Comparison of ENCODE assay signal across 12 cellular contexts in genomic region chr12:12503384-12504078, GRCh38. TPM values are rescaled to one million over a fixed set of nuclear protein-coding genes. Genes with fewer than 3 reads are reported as not detected.
A peak's percentile ranks its signal among the peaks of the same experiment; 100 is the strongest.
DNase-seq lines count a peak whose midpoint lies in the region; ATAC-seq, FAIRE-seq and TF ChIP-seq lines count a peak whose summit lies in the region.
"Had no signal": no experiment of that assay in that cellular context is flagged by ENCODE, and none has a peak within 500 bp of the region (broad histone marks: within the 10 kb centered on the region; RNA-seq: fewer than 3 reads in every experiment).

No MANE protein-coding gene starts in this region.

- FAIRE-seq in HepG2 (lab: Jason Lieb, UNC) = no peak
- FAIRE-seq: TTC549 had no signal

- BruUV-seq in HepG2 (replicated peaks; lab: Mats Ljungman, UMichigan) = no TSS peak

- TF ChIP-seq EP300 in HepG2 (IDR thresholded peaks at IDR 0.05; ENCODE audit: low read depth in 2 of 2, low read length in 2 of 2) = no peak
- no peak for TF ChIP-seq EP300 in HepG2 (CRISPR knock-in tag; IDR thresholded peaks at IDR 0.05; ENCODE audit: borderline replicate concordance)

- H3K4me1 Mint-ChIP-seq in activated T-helper 2 cell treated with anti-CD3 and anti-CD28 coated beads, Interferon-gamma antibody, Interleukin-2, Interleukin-4, amounts not matched to agents 10 μg/mL and 5 μg/mL and 100 μg/mL, durations not matched to agents 14 hours and 24 hours and 36 hours (ENCODE audit: low read depth) = peaks cover 66% of the 10 kb centered on the region

- H3K9ac ChIP-seq in OCI-LY3 (ENCODE audit: low read length) (no peak overlapping the region), HepG2 (ENCODE audit: insufficient read depth, low read depth, low read length) (no peak overlapping the region)

- no peaks in the 10 kb centered on the region for H3K9me3 Mint-ChIP-seq in activated T-helper 2 cell treated with anti-CD3 and anti-CD28 coated beads, Interferon-gamma antibody, Interleukin-2, Interleukin-4, amounts not matched to agents 10 μg/mL and 5 μg/mL and 100 μg/mL, durations not matched to agents 14 hours and 24 hours and 36 hours

- H3K27ac Mint-ChIP-seq in activated T-helper 2 cell treated with anti-CD3 and anti-CD28 coated beads, Interferon-gamma antibody, Interleukin-2, Interleukin-4, amounts not matched to agents 10 μg/mL and 5 μg/mL and 100 μg/mL, durations not matched to agents 14 hours and 24 hours and 36 hours = peak overlapping the region; percentile 93

- no peak for TF ChIP-seq RAD21 in HepG2 (CRISPR knock-in tag; IDR thresholded peaks at IDR 0.05)

- no peaks in the 10 kb centered on the region for H3K27me3 Mint-ChIP-seq in activated T-helper 2 cell treated with anti-CD3 and anti-CD28 coated beads, Interferon-gamma antibody, Interleukin-2, Interleukin-4, amounts not matched to agents 10 μg/mL and 5 μg/mL and 100 μg/mL, durations not matched to agents 14 hours and 24 hours and 36 hours (ENCODE audit: low read depth)

- no peaks in the 10 kb centered on the region for H3K9me3 ChIP-seq in OCI-LY3 (ENCODE audit: insufficient read depth, low read length)
- no peaks in the 10 kb centered on the region for H3K9me3 ChIP-seq in HepG2 (ENCODE audit: low read length)
- H3K9me3 ChIP-seq: neutrophil had no signal

- intact Hi-C loops in activated T-helper 2 cell treated with anti-CD3 and anti-CD28 coated beads, Interferon-gamma antibody, Interleukin-2, Interleukin-4, amounts not matched to agents 10 μg/mL and 5 μg/mL and 100 μg/mL, durations not matched to agents 14 hours and 24 hours and 36 hours (cut with micrococcal nuclease) = no loop called here
- intact Hi-C loops in HepG2 (cut with micrococcal nuclease; ENCODE audit: unreplicated experiment) = no loop called here

- H2AFZ ChIP-seq in OCI-LY3 (ENCODE audit: low read depth, low read length) (no peak overlapping the region), HepG2 (ENCODE audit: low read length) (no peak overlapping the region)

- no peaks in the 10 kb centered on the region for H3K79me2 ChIP-seq in OCI-LY3 (ENCODE audit: low read length)
- H3K79me2 ChIP-seq in HepG2 (ENCODE audit: insufficient read depth, low read length) = peaks cover 74% of the 10 kb centered on the region

- peak overlapping the region; percentile 45 for H3K4me2 ChIP-seq in OCI-LY3 (ENCODE audit: low read length)
- H3K4me2 ChIP-seq in HepG2 (ENCODE audit: low read depth, low read length) = no peak overlapping the region

- H3K4me3 ChIP-seq in OCI-LY3 (ENCODE audit: low read length) = peak overlapping the region; percentile 13
- H3K4me3 ChIP-seq in HepG2 (replicated peaks in 1 of 3; ENCODE audit: insufficient read depth in 1 of 3, low read depth in 2 of 3, low read length in 3 of 3) = no peak overlapping the region

- no peak overlapping the region for H3K4me3 Mint-ChIP-seq in activated T-helper 2 cell treated with anti-CD3 and anti-CD28 coated beads, Interferon-gamma antibody, Interleukin-2, Interleukin-4, amounts not matched to agents 10 μg/mL and 5 μg/mL and 100 μg/mL, durations not matched to agents 14 hours and 24 hours and 36 hours (ENCODE audit: low read depth)

- WGBS in HepG2 (ENCODE audit: low lambda C conversion rate) = 93% methylated on average over 9 of the region's 9 CpGs

- no peak for TF ChIP-seq POLR2A in HepG2 (IDR thresholded peaks at IDR 0.05; ENCODE audit: insufficient read depth in 1 of 2, low read depth in 2 of 2, low read length in 2 of 2)

- H3K4me1 ChIP-seq in OCI-LY3 (ENCODE audit: low read length) = peaks cover 40% of the 10 kb centered on the region
- peaks cover 46% of the 10 kb centered on the region for H3K4me1 ChIP-seq in HepG2 (ENCODE audit: insufficient read depth, low read length)

- peaks cover 64% of the 10 kb centered on the region for H3K36me3 Mint-ChIP-seq in activated T-helper 2 cell treated with anti-CD3 and anti-CD28 coated beads, Interferon-gamma antibody, Interleukin-2, Interleukin-4, amounts not matched to agents 10 μg/mL and 5 μg/mL and 100 μg/mL, durations not matched to agents 14 hours and 24 hours and 36 hours (ENCODE audit: low read depth)

- ATAC-seq in HepG2 = no peak
- ATAC-seq: left lobe of liver had no signal

- CTCF ChIA-PET in HepG2 (lab: Yijun Ruan, JAX; ENCODE audit: low intra/inter-chr PET ratio, low total read pairs) = interaction anchor here (0.9 kb wide), 1 partner anchor 127 kb away, joined by 4 read pairs; no protein-coding TSS in a partner anchor

- H3K36me3 ChIP-seq in OCI-LY3 (replicated peaks; ENCODE audit: low read depth, low read length) (no peaks in the 10 kb centered on the region), HepG2 (replicated peaks in 1 of 2; ENCODE audit: control insufficient read depth in 1 of 2, insufficient read depth in 2 of 2, low read length in 2 of 2) (peaks cover 10 to 35% of the 10 kb centered on the region in 2 experiments)
- H3K36me3 ChIP-seq: neutrophil had no signal

- H3K27me3 ChIP-seq in OCI-LY3 (ENCODE audit: low read depth, low read length) = peaks cover 6% of the 10 kb centered on the region; the same call in 1 of the 2 replicates
- H3K27me3 ChIP-seq in HepG2 (ENCODE audit: control insufficient read depth in 1 of 2, insufficient read depth in 2 of 2, low read length in 2 of 2) = no peaks in the 10 kb centered on the region
- H3K27me3 ChIP-seq: neutrophil had no signal

- in situ Hi-C loops in HepG2 (cut with HindIII; ENCODE audit: extremely low pct_ligation_motif_present, low pct_unique_long_range_greater_than_20kb) = no loop called here

- no peak overlapping the region for H3K27ac ChIP-seq in OCI-LY3 (ENCODE audit: low read length)
- no peak overlapping the region for H3K27ac ChIP-seq in HepG2 (ENCODE audit: extremely low read length, insufficient read depth, low read length)
- H3K27ac ChIP-seq: neutrophil had no signal

- DNase-seq in GM10266 (ENCODE audit: extremely low spot score) (no peak), HepG2 (ENCODE audit: low spot score) (no peak), NCI-H345 (lab: John Stamatoyannopoulos, UW) (no peak), NAMALWA (ENCODE audit: low spot score) (no peak), SHP77 treated with DMSO at 0.1 percent for 48 hours (lab: John Stamatoyannopoulos, UW) (no peak)
- DNase-seq in activated T-helper 2 cell treated with anti-CD3 and anti-CD28 coated beads, Interferon-gamma antibody, Interleukin-2, Interleukin-4, amounts not matched to agents 10 μg/mL and 5 μg/mL and 100 μg/mL, durations not matched to agents 14 hours and 24 hours and 36 hours (ENCODE audit: low spot score) = no peak
- DNase-seq: Kasumi-1; stimulated activated CD4-positive, alpha-beta T cell treated with anti-CD3 and anti-CD28 coated beads, Interleukin-12 subunit alpha, Interleukin-12 subunit beta, amount 100 ng/mL, for 4 hours had no signal

- TF ChIP-seq CTCF in GM10266 (IDR thresholded peaks at IDR 0.05; ENCODE audit: control insufficient read depth, insufficient read depth, low read depth, missing control alignments) (peak; percentile 5), OCI-LY3 (IDR thresholded peaks at IDR 0.05; ENCODE audit: low read depth, low read length) (peak; percentile 52), HepG2 (CRISPR knock-in tag; IDR thresholded peaks at IDR 0.05) (0 out of 2 replicates have a peak, but pooled peaks have one; percentile 18)

- POLR2A ChIA-PET in HepG2 (lab: Yijun Ruan, JAX) = no interaction called here

- H4K20me1 ChIP-seq in OCI-LY3 (ENCODE audit: insufficient read depth, low read length) (no peaks in the 10 kb centered on the region), HepG2 (ENCODE audit: insufficient read depth, low read length) (peaks cover 8% of the 10 kb centered on the region; the same call in 1 of the 2 replicates)

TF ChIP-seq in HepG2, 621 proteins besides CTCF, POLR2A, EP300 and RAD21 (continues in another document):
- TF ChIP-seq STAG1 (CRISPR knock-in tag; IDR thresholded peaks at IDR 0.05) (peak; percentile 33), ZNF546 (CRISPR knock-in tag; conservative IDR thresholded peaks at IDR 0.05) (no peak)

RNA-seq across cellular contexts. Expression of gene DUSP16, which starts 59.1 kb away (rescaled TPM):
- 64.7 and 66.5 TPM in 2 replicates for total RNA-seq in activated T-helper 2 cell treated with anti-CD3 and anti-CD28 coated beads, Interferon-gamma antibody, Interleukin-2, Interleukin-4, amounts not matched to agents 10 μg/mL and 5 μg/mL and 100 μg/mL, durations not matched to agents 14 hours and 24 hours and 36 hours
- total RNA-seq in HepG2 (2016; rRNA removed; fragmentation: Illumina TruSeq; extraction: Trizol) = 46.6 and 69.1 TPM in 2 replicates
- 75.4 and 77.4 TPM in 2 replicates for total RNA-seq in HepG2 (2016; cell fraction: cytosol; rRNA removed; fragmentation: Illumina TruSeq; extraction: Trizol; ENCODE audit: low read depth)
- total RNA-seq in HepG2 (2016; cell fraction: insoluble cytoplasmic fraction; rRNA removed; fragmentation: Illumina TruSeq; extraction: Trizol) = 45.6 and 69.2 TPM in 2 replicates
- 44.8 and 48.7 TPM in 2 replicates for total RNA-seq in HepG2 (2016; cell fraction: membrane; rRNA removed; fragmentation: Illumina TruSeq; extraction: Trizol)
- 37.1 and 40.3 TPM in 2 replicates for total RNA-seq in HepG2 (2016; cell fraction: nucleus; rRNA removed; fragmentation: Illumina TruSeq; extraction: Trizol)
- polyA plus RNA-seq in HepG2 (2011; rRNA removed) = 33.8 and 45.7 TPM in 2 replicates
- 38.7 and 54.1 TPM in 2 replicates for polyA plus RNA-seq in HepG2 (2011; cell fraction: cytosol; rRNA removed)
- polyA plus RNA-seq in HepG2 (2011; cell fraction: nucleus; rRNA removed) = 18.4 and 20.7 TPM in 2 replicates
- polyA plus RNA-seq in HepG2 (2012) = 38.8 and 40.2 TPM in 2 replicates
- polyA plus RNA-seq in HepG2 (2016; cell fraction: cytosol; fragmentation: Illumina TruSeq; extraction: Trizol; ENCODE audit: low read depth) = 2.3 and 2.6 TPM in 2 replicates
- 45.8 and 48.8 TPM in 2 replicates for polyA plus RNA-seq in HepG2 (2016; cell fraction: insoluble cytoplasmic fraction; fragmentation: Illumina TruSeq; extraction: Trizol; ENCODE audit: low read depth)
- polyA plus RNA-seq in HepG2 (2016; cell fraction: membrane; fragmentation: Illumina TruSeq; extraction: Trizol; ENCODE audit: low read depth) = 11.5 and 13.5 TPM in 2 replicates
- polyA plus RNA-seq in HepG2 (2016; cell fraction: nucleus; fragmentation: Illumina TruSeq; extraction: Trizol; ENCODE audit: insufficient read depth, low read depth) = 29.0 and 30.6 TPM in 2 replicates
- 16.0 and 66.0 TPM in 2 replicates for polyA minus RNA-seq in HepG2 (2011; rRNA and poly(A)+ RNA removed; ENCODE audit: low replicate concordance)
- 50.3 and 55.0 TPM in 2 replicates for polyA minus RNA-seq in HepG2 (2011; cell fraction: cytosol; rRNA and poly(A)+ RNA removed)
- 53.4 and 59.3 TPM in 2 replicates for polyA minus RNA-seq in HepG2 (2011; cell fraction: nucleus; rRNA and poly(A)+ RNA removed)
